Comparison of ENCODE assay signal across 11 cellular contexts in genomic region chr18:23115683-23116096, GRCh38. TPM values are rescaled to one million over a fixed set of nuclear protein-coding genes. Genes with fewer than 3 reads are reported as not detected.
DNase-seq lines count a peak whose midpoint lies in the region; ATAC-seq and FAIRE-seq lines count a peak whose summit lies in the region.
"Had no signal": no experiment of that assay in that cellular context is flagged by ENCODE, and none has a peak within 500 bp of the region (broad histone marks: within the 10 kb centered on the region; RNA-seq: fewer than 3 reads in every experiment).

No MANE protein-coding gene starts in this region.

- FAIRE-seq in frontal cortex (lab: Jason Lieb, UNC), result no peak
- FAIRE-seq: A204.1 had no signal

- H3K9ac ChIP-seq in adipocyte (ENCODE audit: low read length), result no peak overlapping the region

- peaks cover 5% of the 10 kb centered on the region for H3K9me3 ChIP-seq in adipocyte (ENCODE audit: control insufficient read depth, low read length)
- no peaks in the 10 kb centered on the region for H3K9me3 ChIP-seq in HAP-1

- no peak overlapping the region for H3K4me3 Mint-ChIP-seq in activated naive CD8-positive, alpha-beta T cell treated with anti-CD3 and anti-CD28 coated beads, Interleukin-2, amount 50 U/mL, for 24 hours
- H3K4me3 Mint-ChIP-seq in activated naive CD8-positive, alpha-beta T cell treated with anti-CD3 and anti-CD28 coated beads for 36 hours, result no peak overlapping the region
- H3K4me3 Mint-ChIP-seq: activated CD4-positive, alpha-beta memory T cell treated with anti-CD3 and anti-CD28 coated beads for 36 hours had no signal

- H3K27ac Mint-ChIP-seq in activated naive CD8-positive, alpha-beta T cell treated with anti-CD3 and anti-CD28 coated beads, Interleukin-2, amount 50 U/mL, for 24 hours, result no peak overlapping the region
- no peak overlapping the region for H3K27ac Mint-ChIP-seq in activated naive CD8-positive, alpha-beta T cell treated with anti-CD3 and anti-CD28 coated beads for 36 hours
- H3K27ac Mint-ChIP-seq in activated naive CD4-positive, alpha-beta T cell treated with anti-CD3 and anti-CD28 coated beads, Interleukin-2, amount 50 U/mL, for 72 hours, result no peak overlapping the region
- H3K27ac Mint-ChIP-seq: activated CD4-positive, alpha-beta memory T cell treated with anti-CD3 and anti-CD28 coated beads for 36 hours had no signal

- H3K4me1 ChIP-seq in adipocyte (ENCODE audit: control insufficient read depth, insufficient read depth, low read length) (peaks cover 17% of the 10 kb centered on the region), HAP-1 (peaks cover 10% of the 10 kb centered on the region)

- no peaks in the 10 kb centered on the region for H3K36me3 Mint-ChIP-seq in activated naive CD8-positive, alpha-beta T cell treated with anti-CD3 and anti-CD28 coated beads, Interleukin-2, amount 50 U/mL, for 24 hours (ENCODE audit: low read depth)
- H3K36me3 Mint-ChIP-seq in activated naive CD8-positive, alpha-beta T cell treated with anti-CD3 and anti-CD28 coated beads for 36 hours, result no peaks in the 10 kb centered on the region
- H3K36me3 Mint-ChIP-seq in activated naive CD4-positive, alpha-beta T cell treated with anti-CD3 and anti-CD28 coated beads, Interleukin-2, amount 50 U/mL, for 72 hours, result peaks cover 6 to 8% of the 10 kb centered on the region in 2 donors
- H3K36me3 Mint-ChIP-seq: activated CD4-positive, alpha-beta memory T cell treated with anti-CD3 and anti-CD28 coated beads for 36 hours had no signal

- peaks cover 9% of the 10 kb centered on the region for H3K4me1 Mint-ChIP-seq in activated naive CD8-positive, alpha-beta T cell treated with anti-CD3 and anti-CD28 coated beads, Interleukin-2, amount 50 U/mL, for 24 hours
- peaks cover 13% of the 10 kb centered on the region for H3K4me1 Mint-ChIP-seq in activated naive CD8-positive, alpha-beta T cell treated with anti-CD3 and anti-CD28 coated beads for 36 hours

- H3K27me3 Mint-ChIP-seq in activated naive CD8-positive, alpha-beta T cell treated with anti-CD3 and anti-CD28 coated beads, Interleukin-2, amount 50 U/mL, for 24 hours, result no peaks in the 10 kb centered on the region
- H3K27me3 Mint-ChIP-seq in activated naive CD8-positive, alpha-beta T cell treated with anti-CD3 and anti-CD28 coated beads for 36 hours, result no peaks in the 10 kb centered on the region
- H3K27me3 Mint-ChIP-seq: activated CD4-positive, alpha-beta memory T cell treated with anti-CD3 and anti-CD28 coated beads for 36 hours had no signal

- H3K36me3 ChIP-seq in adipocyte (ENCODE audit: control insufficient read depth, insufficient read depth, low read length, severe bottlenecking), result no peaks in the 10 kb centered on the region
- no peaks in the 10 kb centered on the region for H3K36me3 ChIP-seq in HAP-1 (replicated peaks)
- H3K36me3 ChIP-seq: cardiac muscle cell had no signal

- no peak for DNase-seq in activated naive CD8-positive, alpha-beta T cell treated with anti-CD3 and anti-CD28 coated beads, Interleukin-2, amount 50 U/mL, for 24 hours
- DNase-seq in activated naive CD8-positive, alpha-beta T cell treated with anti-CD3 and anti-CD28 coated beads for 36 hours, result no peak
- DNase-seq in adipocyte (ENCODE audit: low read depth) (peak; percentile 90), iris pigment epithelial cell (ENCODE audit: low read depth) (peak; percentile 99), frontal cortex (ENCODE audit: low spot score in 2 of 2) (no peak), HAP-1 (ENCODE audit: low spot score in 2 of 2) (no peak), C1 segment of cervical spinal cord (lab: John Stamatoyannopoulos, UW) (no peak)
- no peak for DNase-seq in activated naive CD4-positive, alpha-beta T cell treated with anti-CD3 and anti-CD28 coated beads, Interleukin-2, amount 50 U/mL, for 72 hours (ENCODE audit: low spot score in 2 of 2)
- DNase-seq: activated CD4-positive, alpha-beta memory T cell treated with anti-CD3 and anti-CD28 coated beads for 36 hours had no signal

- no peaks in the 10 kb centered on the region for H3K9me3 Mint-ChIP-seq in activated naive CD8-positive, alpha-beta T cell treated with anti-CD3 and anti-CD28 coated beads, Interleukin-2, amount 50 U/mL, for 24 hours
- H3K9me3 Mint-ChIP-seq in activated naive CD8-positive, alpha-beta T cell treated with anti-CD3 and anti-CD28 coated beads for 36 hours, result peaks cover 3% of the 10 kb centered on the region
- peaks cover 6 to 8% of the 10 kb centered on the region in 2 donors for H3K9me3 Mint-ChIP-seq in activated naive CD4-positive, alpha-beta T cell treated with anti-CD3 and anti-CD28 coated beads, Interleukin-2, amount 50 U/mL, for 72 hours
- H3K9me3 Mint-ChIP-seq: activated CD4-positive, alpha-beta memory T cell treated with anti-CD3 and anti-CD28 coated beads for 36 hours had no signal

- in situ Hi-C loops in HAP-1 (cut with MboI; ENCODE audit: low sequenced_read_pairs), result no loop called here

- H3K27me3 ChIP-seq in adipocyte (replicated peaks; ENCODE audit: control insufficient read depth, insufficient read depth, low read length), result no peaks in the 10 kb centered on the region
- H3K27me3 ChIP-seq in HAP-1 (ENCODE audit: low read depth), result no peaks in the 10 kb centered on the region
- H3K27me3 ChIP-seq: cardiac muscle cell had no signal

- ATAC-seq in activated naive CD8-positive, alpha-beta T cell treated with anti-CD3 and anti-CD28 coated beads, Interleukin-2, amount 50 U/mL, for 24 hours, result peak; percentile 24
- ATAC-seq in activated naive CD4-positive, alpha-beta T cell treated with anti-CD3 and anti-CD28 coated beads, Interleukin-2, amount 50 U/mL, for 72 hours, result no peak

- no peak overlapping the region for H3K4me3 ChIP-seq in adipocyte (ENCODE audit: low read length)
- no peak overlapping the region for H3K4me3 ChIP-seq in HAP-1
- H3K4me3 ChIP-seq: cardiac muscle cell had no signal

RNA-seq across cellular contexts. Expression of gene CABLES1, which starts 19.6 kb away (rescaled TPM):
- 10 to 100 TPM; 10.0 to 11.8 TPM for total RNA-seq in activated naive CD8-positive, alpha-beta T cell treated with anti-CD3 and anti-CD28 coated beads for 36 hours
- 4.9 TPM for total RNA-seq in frontal cortex
- total RNA-seq in activated naive CD4-positive, alpha-beta T cell treated with anti-CD3 and anti-CD28 coated beads, Interleukin-2, amount 50 U/mL, for 72 hours, result 1 to 10 TPM; 5.6 to 6.5 TPM

Comparison
In these comparisons a context has a peak if more than half of its experiments do, and no peak if none do; other contexts are left out.
1. DNase-seq: peak in adipocyte (single experiment) and iris pigment epithelial cell (single experiment); none in activated naive CD8-positive, alpha-beta T cell treated with anti-CD3 and anti-CD28 coated beads, Interleukin-2, amount 50 U/mL, for 24 hours (single experiment), activated naive CD8-positive, alpha-beta T cell treated with anti-CD3 and anti-CD28 coated beads for 36 hours (single experiment), frontal cortex (0 of 2), HAP-1 (0 of 2), C1 segment of cervical spinal cord (0 of 14) and activated naive CD4-positive, alpha-beta T cell treated with anti-CD3 and anti-CD28 coated beads, Interleukin-2, amount 50 U/mL, for 72 hours (0 of 2).